27 cellular contexts compared by ENCODE assay signal in genomic region chr2:12610314-12610713, GRCh38.
"Had no signal": no experiment of that assay in that cellular context is flagged by ENCODE, and none has a peak within 500 bp of the region (broad histone marks: within the 10 kb centered on the region; RNA-seq: fewer than 3 reads in every experiment).

No MANE protein-coding gene starts in this region.

- H3K4me1 ChIP-seq: breast epithelium, colonic mucosa had no signal

- ATAC-seq: activated CD4-positive, CD25-positive, alpha-beta regulatory T cell treated with anti-CD3 and anti-CD28 coated beads, Interleukin-2, amount 50 U/mL, for 24 hours; activated CD8-positive, alpha-beta T cell treated with anti-CD3 and anti-CD28 coated beads for 36 hours; activated naive CD4-positive, alpha-beta T cell treated with anti-CD3 and anti-CD28 coated beads, Interleukin-2, amount 50 U/mL, for 72 hours; activated T-cell treated with anti-CD3 and anti-CD28 coated beads, Interleukin-2, amount 50 U/mL, for 72 hours; esophagus mucosa; T-helper 17 cell had no signal

- H3K4me3 ChIP-seq: ascending aorta, breast epithelium, cardiac muscle cell, colonic mucosa had no signal

- H3K9me3 ChIP-seq: ascending aorta, breast epithelium, colonic mucosa had no signal

- DNase-seq: activated B cell treated with CpG ODN at 0.5 μM for 24 hours; activated CD4-positive, alpha-beta T cell treated with anti-CD3 and anti-CD28 coated beads for 48 hours; activated CD4-positive, alpha-beta T cell treated with anti-CD3 and anti-CD28 coated beads, Interleukin-2, amount 50 U/mL, for 1 hour; activated CD4-positive, alpha-beta T cell treated with anti-CD3 and anti-CD28 coated beads, Interleukin-2, amount 50 U/mL, for 48 hours; activated CD8-positive, alpha-beta memory T cell treated with anti-CD3 and anti-CD28 coated beads for 24 hours; activated CD8-positive, alpha-beta T cell treated with anti-CD3 and anti-CD28 coated beads for 36 hours; activated gamma-delta T cell; activated naive CD4-positive, alpha-beta T cell; activated naive CD4-positive, alpha-beta T cell treated with anti-CD3 and anti-CD28 coated beads, Interleukin-2, amount 10 ng/mL, durations not matched to agents 7 days and 5 days; activated naive CD8-positive, alpha-beta T cell treated with anti-CD3 and anti-CD28 coated beads, Interleukin-2, amount 10 ng/mL, durations not matched to agents 7 days and 5 days; activated T-cell treated with anti-CD3 and anti-CD28 coated beads, Interleukin-2, amount 50 U/mL, for 24 hours; activated T-cell treated with anti-CD3 and anti-CD28 coated beads, Interleukin-2, amount 50 U/mL, for 72 hours; central memory CD4-positive, alpha-beta T cell; cerebellar nuclear complex; colonic mucosa; effector CD8-positive, alpha-beta T cell; foreskin fibroblast; head of caudate nucleus; T-helper 17 cell; T1000; WERI-Rb-1 had no signal

- H3K36me3 ChIP-seq: ascending aorta, breast epithelium, cardiac muscle cell, colonic mucosa, WERI-Rb-1 had no signal

- H3K27me3 ChIP-seq: ascending aorta, breast epithelium, cardiac muscle cell, colonic mucosa had no signal

- H3K27ac ChIP-seq: ascending aorta, breast epithelium, cardiac muscle cell, colonic mucosa, WERI-Rb-1 had no signal
